Comparison of ENCODE assay signal across 7 cellular contexts in the genomic region with DNA sequence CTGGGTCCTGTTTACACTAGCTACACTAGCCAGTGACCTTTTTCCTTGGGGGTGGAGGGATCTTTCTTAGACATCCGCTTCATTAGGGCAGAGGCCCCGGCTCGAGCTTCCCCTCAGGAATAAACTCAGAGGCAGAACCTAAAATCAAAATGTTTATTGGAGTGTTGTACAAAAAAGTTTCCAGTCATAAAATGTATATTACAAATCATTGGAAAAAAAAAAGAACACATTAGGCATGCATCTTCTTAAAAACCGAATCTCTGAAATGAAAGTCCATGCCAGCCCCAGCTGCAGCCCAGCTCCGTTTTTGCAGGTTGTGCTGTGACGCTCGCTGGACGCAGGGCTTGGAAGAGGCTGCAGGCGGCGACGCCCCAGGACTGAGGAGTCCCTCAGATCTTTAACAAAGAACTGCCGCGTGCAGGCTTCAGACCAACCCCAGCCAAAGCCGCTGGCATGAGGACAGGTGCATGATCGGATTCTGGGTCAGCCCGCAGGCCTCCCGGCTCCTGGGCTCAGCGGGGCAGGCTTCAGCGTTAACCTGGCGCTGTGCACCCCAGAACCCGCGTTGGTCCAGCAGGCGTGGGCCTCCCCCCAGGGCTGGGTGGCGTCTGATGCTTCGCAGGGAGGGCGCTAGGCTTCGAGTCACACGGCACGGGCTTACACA. TPM values are rescaled to one million over a fixed set of nuclear protein-coding genes. Genes with fewer than 3 reads are reported as not detected.
DNase-seq lines count a peak whose midpoint lies in the region; ATAC-seq and TF ChIP-seq lines count a peak whose summit lies in the region.

No MANE protein-coding gene starts in this region.

- POLR2A ChIA-PET in PC-3 (lab: Charles Lee; ENCODE audit: unreplicated experiment), result no interaction called here

- no peaks in the 10 kb centered on the region for H3K9me3 ChIP-seq in PC-3 (ENCODE audit: low read length)

- H3K4me1 ChIP-seq in PC-3 (ENCODE audit: insufficient read depth, low read length), result peaks cover 12% of the 10 kb centered on the region; the same call in 1 of the 2 replicates

- peak overlapping the region; percentile 69; the same call in 1 of the 2 replicates for H2AFZ ChIP-seq in PC-3 (ENCODE audit: low read length)

- peak overlapping the region; percentile 100 for H3K9ac ChIP-seq in PC-3 (ENCODE audit: low read length)

- peaks cover 18% of the 10 kb centered on the region for H3K36me3 Mint-ChIP-seq in effector memory CD8-positive, alpha-beta T cell (ENCODE audit: insufficient read depth)

- H3K4me3 Mint-ChIP-seq in effector memory CD8-positive, alpha-beta T cell, result peak overlapping the region; percentile 95 to 98

- peak overlapping the region; percentile 97 for H3K27ac Mint-ChIP-seq in effector memory CD8-positive, alpha-beta T cell

- peaks cover 4% of the 10 kb centered on the region for H3F3A ChIP-seq in PC-3 (ENCODE audit: low read length, unreplicated experiment)

- H3K27me3 ChIP-seq in PC-3 (ENCODE audit: low read length), result no peaks in the 10 kb centered on the region

- CTCF ChIA-PET in PC-3 (lab: Charles Lee), result no interaction called here

- H3K4me3 ChIP-seq in PC-3 (ENCODE audit: low read length), result peak overlapping the region; percentile 97

- no TSS peak for BruUV-seq in PC-3 (replicated peaks; lab: Mats Ljungman, UMichigan)

- peaks cover 11% of the 10 kb centered on the region; the same call in 1 of the 2 replicates for H3K36me3 ChIP-seq in PC-3 (ENCODE audit: low read depth, low read length)

- peaks cover 35% of the 10 kb centered on the region for H3K79me2 ChIP-seq in PC-3 (ENCODE audit: low read length)

- peaks cover 11 to 14% of the 10 kb centered on the region in 2 donors for H3K4me1 Mint-ChIP-seq in effector memory CD8-positive, alpha-beta T cell (ENCODE audit: low read depth in 2 of 2)

- ATAC-seq in PC-3 (no peak), GM19324 (IDR thresholded peaks at IDR 0.05; ENCODE audit: low FRiP score, unreplicated experiment) (no peak), GM18517 (IDR thresholded peaks at IDR 0.05; ENCODE audit: unreplicated experiment) (no peak)
- ATAC-seq in effector memory CD8-positive, alpha-beta T cell (replicated peaks), result no peak

- DNase-seq in PC-3 (no peak), middle frontal gyrus (ENCODE audit: extremely low spot score, low spot score) (peak; percentile 4), superior temporal gyrus (ENCODE audit: extremely low spot score) (no peak)
- DNase-seq in effector memory CD8-positive, alpha-beta T cell, result no peak

- H3K27me3 Mint-ChIP-seq in effector memory CD8-positive, alpha-beta T cell, result no peaks in the 10 kb centered on the region

- H4K20me1 ChIP-seq in PC-3 (ENCODE audit: low read length), result 0 out of 2 replicates have a peak, but pooled peaks cover 5% of the 10 kb centered on the region

- peak overlapping the region; percentile 96 for H3K27ac ChIP-seq in PC-3 (ENCODE audit: low read length)

- intact Hi-C loops in PC-3 (cut with micrococcal nuclease), result no loop called here

- TF ChIP-seq POLR2A in GM18526 (IDR thresholded peaks at IDR 0.05; ENCODE audit: extremely low read depth, insufficient read length), result peak; percentile 22

- no peaks in the 10 kb centered on the region for H3K9me3 Mint-ChIP-seq in effector memory CD8-positive, alpha-beta T cell

- no peaks in the 10 kb centered on the region for H3K9me2 ChIP-seq in PC-3 (replicated peaks; ENCODE audit: low read length)

- H3K4me2 ChIP-seq in PC-3 (ENCODE audit: low read length), result peak overlapping the region; percentile 99; the same call in 1 of the 2 replicates

- no peak for TF ChIP-seq CTCF in PC-3 (conservative IDR thresholded peaks at IDR 0.05; ENCODE audit: low read depth, low read length)

RNA-seq across cellular contexts. Expression of gene TIMM13, which starts 0.8 kb away (rescaled TPM):
- total RNA-seq in PC-3 (2014; rRNA removed), result 129 and 131 TPM in 2 replicates

RNA-seq across cellular contexts. Expression of gene LMNB2, which starts 28.6 kb away (rescaled TPM):
- 220 and 327 TPM in 2 replicates for total RNA-seq in PC-3 (2014; rRNA removed)

RNA-seq across cellular contexts. Expression of gene GADD45B, which starts 47.8 kb away (rescaled TPM):
- total RNA-seq in PC-3 (2014; rRNA removed), result 137 and 154 TPM in 2 replicates
